Comparison of ENCODE assay signal across 1 cellular context in genomic region chr1:26279598-26280332, GRCh38.
A peak's percentile ranks its signal among the peaks of the same experiment; 100 is the strongest.
TF ChIP-seq lines count a peak whose summit lies in the region.

SH3BGRL3 (plus strand) TSS chr1:26280086; CDS start chr1:26280156, 70 bp downstream.

TF ChIP-seq in GM12878, 131 proteins besides CTCF, POLR2A, EP300 and RAD21 (continued from another document and continues in another):
- no peak for TF ChIP-seq E2F4 (IDR thresholded peaks at IDR 0.05; ENCODE audit: low read depth, low read length)
- TF ChIP-seq E2F8 (IDR thresholded peaks at IDR 0.05; ENCODE audit: low read depth, partially characterized antibody): no peak
- peak; percentile 21 for TF ChIP-seq MEF2B (IDR thresholded peaks at IDR 0.05; ENCODE audit: partially characterized antibody, poor library complexity, severe bottlenecking)
- peak in 1 of 2 experiments; percentile 25; a peak in 1 of 4 replicates for TF ChIP-seq IKZF2 (IDR thresholded peaks at IDR 0.05)
- no peak for TF ChIP-seq NFYA (IDR thresholded peaks at IDR 0.05; ENCODE audit: borderline replicate concordance, low read depth, low read length)
- no peak for TF ChIP-seq RUNX3 (IDR thresholded peaks at IDR 0.05; ENCODE audit: low read length)
- TF ChIP-seq KAT2A (conservative IDR thresholded peaks at IDR 0.05; ENCODE audit: control insufficient read depth, low read depth, low read length): no peak
- no peak for TF ChIP-seq ZSCAN29 (IDR thresholded peaks at IDR 0.05)
- no peak for TF ChIP-seq IRF3 (IDR thresholded peaks at IDR 0.05)
- TF ChIP-seq USF1 (IDR thresholded peaks at IDR 0.05; ENCODE audit: borderline replicate concordance, extremely low read length, insufficient read depth, low read depth, low read length): no peak
- TF ChIP-seq RB1 (IDR thresholded peaks at IDR 0.05; ENCODE audit: borderline replicate concordance): no peak
- no peak for TF ChIP-seq HDGF (IDR thresholded peaks at IDR 0.05)
- TF ChIP-seq STAT1 (conservative IDR thresholded peaks at IDR 0.05): no peak
- no peak for TF ChIP-seq SRF (IDR thresholded peaks at IDR 0.05; ENCODE audit: low read depth in 2 of 2, low read length in 2 of 2)
- TF ChIP-seq EED (IDR thresholded peaks at IDR 0.05; ENCODE audit: low read depth): no peak; the same call in 1 of the 2 replicates
- TF ChIP-seq ZBTB33 (IDR thresholded peaks at IDR 0.05): no peak
- no peak for TF ChIP-seq TBL1XR1 (IDR thresholded peaks at IDR 0.05; ENCODE audit: low read depth, low read length)
- no peak for TF ChIP-seq ZNF274 (IDR thresholded peaks at IDR 0.05; ENCODE audit: insufficient read depth, insufficient read length)
- no peak for TF ChIP-seq NBN (IDR thresholded peaks at IDR 0.05)
- TF ChIP-seq EGR1 (IDR thresholded peaks at IDR 0.05; ENCODE audit: borderline replicate concordance in 1 of 2, low read depth in 2 of 2, low read length in 2 of 2): peak in 1 of 2 experiments; percentile 61; a peak in 1 of 3 replicates
- peak; percentile 25; the same call in 1 of the 2 replicates for TF ChIP-seq PAX5 (IDR thresholded peaks at IDR 0.05; ENCODE audit: borderline replicate concordance, low read depth, low read length)
- peak; percentile 82 for TF ChIP-seq CHD2 (IDR thresholded peaks at IDR 0.05; ENCODE audit: borderline replicate concordance, low read depth, low read length)
- TF ChIP-seq BCL3 (IDR thresholded peaks at IDR 0.05; ENCODE audit: borderline replicate concordance, insufficient read depth, low read depth, low read length, poor library complexity, severe bottlenecking): peak; percentile 76
- TF ChIP-seq MTA2 (IDR thresholded peaks at IDR 0.05; ENCODE audit: low read depth): no peak
- TF ChIP-seq CBFB (IDR thresholded peaks at IDR 0.05; ENCODE audit: low read depth): no peak
- no peak for TF ChIP-seq FOXM1 (IDR thresholded peaks at IDR 0.05; ENCODE audit: low read depth, low read length)
- TF ChIP-seq TAF1 (IDR thresholded peaks at IDR 0.05; ENCODE audit: borderline replicate concordance, low read depth, low read length): peak; percentile 31; the same call in 1 of the 2 replicates
- no peak for TF ChIP-seq BRCA1 (IDR thresholded peaks at IDR 0.05; ENCODE audit: low read depth, low read length)
- no peak for TF ChIP-seq E4F1 (IDR thresholded peaks at IDR 0.05; ENCODE audit: borderline replicate concordance, partially characterized antibody)
- no peak for TF ChIP-seq YBX1 (IDR thresholded peaks at IDR 0.05)
- 0 out of 2 replicates have a peak, but pooled peaks have one; percentile 88 for TF ChIP-seq POLR2AphosphoS2 (IDR thresholded peaks at IDR 0.05; ENCODE audit: low read depth, low read length)
- TF ChIP-seq IRF5 (IDR thresholded peaks at IDR 0.05; ENCODE audit: borderline replicate concordance): no peak
- TF ChIP-seq SMC3 (IDR thresholded peaks at IDR 0.05; ENCODE audit: borderline replicate concordance, low read length): no peak
- TF ChIP-seq MYB (IDR thresholded peaks at IDR 0.05; ENCODE audit: borderline replicate concordance, low read depth, low read length): peak; percentile 17; the same call in 1 of the 2 replicates
- TF ChIP-seq PRDM15 (CRISPR knock-in tag; IDR thresholded peaks at IDR 0.05): no peak
- TF ChIP-seq ZNF207 (IDR thresholded peaks at IDR 0.05; ENCODE audit: borderline replicate concordance): no peak
- no peak for TF ChIP-seq TCF3 (IDR thresholded peaks at IDR 0.05; ENCODE audit: borderline replicate concordance, insufficient read depth, low read depth, low read length)
- no peak for TF ChIP-seq HCFC1 (IDR thresholded peaks at IDR 0.05; ENCODE audit: low read length)
- no peak for TF ChIP-seq RELB (IDR thresholded peaks at IDR 0.05; ENCODE audit: low read depth)
- TF ChIP-seq HDAC2 (IDR thresholded peaks at IDR 0.05): no peak
